14 cellular contexts compared by ENCODE assay signal in genomic region chr7:74030861-74031260, GRCh38. TPM values are rescaled to one million over a fixed set of nuclear protein-coding genes. Genes with fewer than 3 reads are reported as not detected.
DNase-seq lines count a peak whose midpoint lies in the region; ATAC-seq, FAIRE-seq and TF ChIP-seq lines count a peak whose summit lies in the region.
"Had no signal": no experiment of that assay in that cellular context is flagged by ENCODE, and none has a peak within 500 bp of the region (broad histone marks: within the 10 kb centered on the region; RNA-seq: fewer than 3 reads in every experiment).

No MANE protein-coding gene starts in this region.

- no peak for DNase-seq in ascending aorta (ENCODE audit: low spot score in 2 of 2)
- no peak for DNase-seq in left ventricle myocardium inferior
- DNase-seq in pancreas, result peak in 2 of 6 donors; percentile 31 to 45
- DNase-seq in transverse colon, result no peak
- DNase-seq in cerebellar nuclear complex (lab: John Stamatoyannopoulos, UW), result no peak
- DNase-seq in WTC11 (ENCODE audit: low spot score), result no peak
- DNase-seq in NCI-H1417 treated with DMSO at 0.1 percent for 48 hours (lab: John Stamatoyannopoulos, UW), result no peak
- DNase-seq: activated CD4-positive, alpha-beta T cell treated with anti-CD3 and anti-CD28 coated beads, Interleukin-2, amount 50 U/mL, for 1 hour; effector memory CD8-positive, alpha-beta T cell; EL; ovary had no signal

- H3K9me3 Mint-ChIP-seq in WTC11, result no peaks in the 10 kb centered on the region
- H3K9me3 Mint-ChIP-seq: activated naive CD4-positive, alpha-beta T cell treated with anti-CD3 and anti-CD28 coated beads, Interleukin-2, amount 50 U/mL, for 24 hours; effector memory CD8-positive, alpha-beta T cell had no signal

- H3K36me3 ChIP-seq in ascending aorta (peaks cover 34% of the 10 kb centered on the region in 2 donors), left ventricle myocardium inferior (no peaks in the 10 kb centered on the region), pancreas (peaks cover 0 to 4% (median 0%) of the 10 kb centered on the region in 3 donors), transverse colon (no peaks in the 10 kb centered on the region)
- H3K36me3 ChIP-seq: ovary had no signal

- peaks cover 10% of the 10 kb centered on the region for H3K27me3 Mint-ChIP-seq in WTC11 (ENCODE audit: low read depth)

- POLR2A ChIA-PET in WTC11 (lab: Charles Lee), result no interaction called here

- CTCF ChIA-PET in WTC11 (lab: Charles Lee), result interaction anchor here (0.9 kb wide), 1 partner anchor 375 kb away, joined by 4 read pairs; no protein-coding TSS in a partner anchor

- peaks cover 33 to 52% of the 10 kb centered on the region in 2 donors for H3K4me1 ChIP-seq in ascending aorta
- peaks cover 80% of the 10 kb centered on the region for H3K4me1 ChIP-seq in left ventricle myocardium inferior
- peaks cover 35 to 54% (median 52%) of the 10 kb centered on the region in 3 donors for H3K4me1 ChIP-seq in pancreas
- peaks cover 29 to 51% (median 42%) of the 10 kb centered on the region in 4 donors for H3K4me1 ChIP-seq in transverse colon

- no peak for TF ChIP-seq POLR2A in transverse colon (IDR thresholded peaks at IDR 0.05)

- H3K4me1 Mint-ChIP-seq in WTC11, result peaks cover 33% of the 10 kb centered on the region

- intact Hi-C loops in ascending aorta (cut with DNase I), result no loop called here
- intact Hi-C loops in left ventricle myocardium inferior (cut with micrococcal nuclease), result no loop called here
- intact Hi-C loops in pancreas (cut with DNase I), result no loop called here
- intact Hi-C loops in transverse colon (cut with DNase I; ENCODE audit: low total_unique reads), result no loop called here

- in situ Hi-C loops in transverse colon (cut with MboI; ENCODE audit: low pct_ligation_motif_present in 1 of 4, low pct_unique_long_range_greater_than_20kb in 1 of 4, low sequenced_read_pairs in 3 of 4), result no loop called here

- H3K4me3 ChIP-seq in ascending aorta (peak overlapping the region; percentile 75 to 83), left ventricle myocardium inferior (peak overlapping the region; percentile 74), pancreas (peak overlapping the region in 2 of 4 donors; percentile 63 to 65), transverse colon (peak overlapping the region in 2 of 4 donors; percentile 6 to 12)
- H3K4me3 ChIP-seq: ovary had no signal

- ATAC-seq in pancreas (no peak), WTC11 (no peak)
- ATAC-seq: effector memory CD8-positive, alpha-beta T cell; Panc1 had no signal

- no peak overlapping the region for H3K4me3 Mint-ChIP-seq in WTC11
- H3K4me3 Mint-ChIP-seq: activated naive CD4-positive, alpha-beta T cell treated with anti-CD3 and anti-CD28 coated beads, Interleukin-2, amount 50 U/mL, for 24 hours; effector memory CD8-positive, alpha-beta T cell had no signal

- peak overlapping the region; percentile 93 to 98 for H3K27ac ChIP-seq in ascending aorta
- H3K27ac ChIP-seq in left ventricle myocardium inferior (replicated peaks), result peak overlapping the region; percentile 88
- peak overlapping the region in 3 of 4 donors; percentile 22 to 90 (median 83) for H3K27ac ChIP-seq in pancreas
- H3K27ac ChIP-seq in transverse colon, result peak overlapping the region; percentile 58 to 95 (median 81)

- H3K27ac Mint-ChIP-seq in WTC11, result no peak overlapping the region
- H3K27ac Mint-ChIP-seq: activated naive CD4-positive, alpha-beta T cell treated with anti-CD3 and anti-CD28 coated beads, Interleukin-2, amount 50 U/mL, for 24 hours; effector memory CD8-positive, alpha-beta T cell had no signal

- FAIRE-seq in pancreas (lab: Jason Lieb, UNC), result no peak
- FAIRE-seq: TTC549 had no signal

- no peaks in the 10 kb centered on the region for H3K36me3 Mint-ChIP-seq in WTC11
- H3K36me3 Mint-ChIP-seq: activated naive CD4-positive, alpha-beta T cell treated with anti-CD3 and anti-CD28 coated beads, Interleukin-2, amount 50 U/mL, for 24 hours had no signal

- H3K9me3 ChIP-seq in ascending aorta (no peaks in the 10 kb centered on the region), left ventricle myocardium inferior (replicated peaks) (no peaks in the 10 kb centered on the region), pancreas (no peaks in the 10 kb centered on the region), transverse colon (no peaks in the 10 kb centered on the region)
- H3K9me3 ChIP-seq: ovary had no signal

- 34 to 45% methylated on average over 7 of the region's 7 CpGs for WGBS in pancreas, 2 donors
- 77% methylated on average over 7 of the region's 7 CpGs; no CpG with 5 or more reads in 1 of the 2 donors for WGBS in transverse colon (ENCODE audit: low coverage in 1 of 2), 2 donors

- no peak for TF ChIP-seq CTCF in ascending aorta (IDR thresholded peaks at IDR 0.05)
- no peak for TF ChIP-seq CTCF in left ventricle myocardium inferior (IDR thresholded peaks at IDR 0.05; ENCODE audit: borderline replicate concordance)
- TF ChIP-seq CTCF in pancreas (IDR thresholded peaks at IDR 0.05), result no peak
- TF ChIP-seq CTCF in transverse colon (IDR thresholded peaks at IDR 0.05), result no peak
- TF ChIP-seq CTCF in WTC11 (IDR thresholded peaks at IDR 0.05), result no peak

- TF ChIP-seq EP300 in transverse colon (IDR thresholded peaks at IDR 0.05; ENCODE audit: low read depth), result no peak

- H3K27me3 ChIP-seq in ascending aorta (no peaks in the 10 kb centered on the region), left ventricle myocardium inferior (ENCODE audit: low read depth) (peaks cover 30% of the 10 kb centered on the region), pancreas (no peaks in the 10 kb centered on the region), transverse colon (peaks cover 6% of the 10 kb centered on the region)
- H3K27me3 ChIP-seq: ovary had no signal

TF ChIP-seq in WTC11, 78 proteins besides CTCF, POLR2A, EP300 and RAD21:
- no peak for TF ChIP-seq PRRX2 (CRISPR knock-in tag; IDR thresholded peaks at IDR 0.05)

RNA-seq across cellular contexts. Expression of gene ELN, which starts 2.9 kb away (rescaled TPM):
- 395 TPM for total RNA-seq in ascending aorta
- total RNA-seq in left ventricle myocardium inferior, result 51.6 TPM
- total RNA-seq in pancreas, result 10 to 100 TPM; 36.8 to 84.2 (median 70.7) TPM
- polyA plus RNA-seq in pancreas, result 100 to 1,000 TPM in 1 of 2 donors, 10 to 100 TPM in 1; 36.9 to 118 TPM
- total RNA-seq in transverse colon, result 100 to 1,000 TPM in 1 of 4 donors, 10 to 100 TPM in 2, 1 to 10 TPM in 1; 8.4 to 147 (median 25.8) TPM
- 3.3 to 5.4 TPM (median 3.9 TPM) in 3 replicates for total RNA-seq in WTC11 (2021)

RNA-seq across cellular contexts. Expression of gene LIMK1, which starts 52.7 kb away (rescaled TPM):
- 30.0 TPM for total RNA-seq in ascending aorta
- 10.1 TPM for total RNA-seq in left ventricle myocardium inferior
- 10 to 100 TPM in 2 of 6 donors, 1 to 10 TPM in 4; 6.1 to 22.6 (median 9.5) TPM for total RNA-seq in pancreas
- polyA plus RNA-seq in pancreas, result 1 to 10 TPM; 4.9 to 7.2 TPM
- total RNA-seq in transverse colon, result 10 to 100 TPM; 13.4 to 44.2 (median 27.1) TPM
- 85.4 to 92.1 TPM (median 90.6 TPM) in 3 replicates for total RNA-seq in WTC11 (2021)
